In the genomic region with DNA sequence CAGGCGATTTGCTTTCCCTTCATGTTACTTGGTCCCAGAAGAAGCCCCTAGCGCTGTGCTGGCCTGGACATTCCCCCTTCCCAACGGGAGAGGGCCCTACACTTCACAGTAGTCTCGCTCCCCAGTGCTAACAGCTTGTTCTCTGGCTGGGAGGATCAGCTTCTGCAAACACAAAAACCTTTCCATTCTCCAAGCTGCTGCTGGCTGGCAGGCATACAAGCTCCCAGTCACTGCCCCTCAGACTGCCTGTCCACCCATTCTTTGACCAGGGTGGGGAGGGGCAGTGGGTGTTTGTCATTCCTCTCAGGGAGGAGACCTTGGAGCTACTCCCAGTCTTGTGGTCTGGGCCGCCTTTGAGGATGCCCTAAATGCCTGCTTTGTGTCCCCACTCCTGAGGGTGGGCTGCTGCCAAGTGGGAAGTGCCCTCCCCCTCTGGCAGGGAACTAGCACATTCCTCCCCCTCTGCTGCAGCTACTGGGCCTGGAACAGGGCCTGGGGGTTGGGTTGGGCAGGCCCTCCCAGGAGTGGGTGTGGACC, we compare ENCODE assay signal across 10 cellular contexts. TPM values are rescaled to one million over a fixed set of nuclear protein-coding genes. Genes with fewer than 3 reads are reported as not detected.
DNase-seq lines count a peak whose midpoint lies in the region; ATAC-seq and TF ChIP-seq lines count a peak whose summit lies in the region.
"Had no signal": no experiment of that assay in that cellular context is flagged by ENCODE, and none has a peak within 500 bp of the region (broad histone marks: within the 10 kb centered on the region; RNA-seq: fewer than 3 reads in every experiment).

No MANE protein-coding gene starts in this region.

- peaks cover 14 to 29% (median 27%) of the 10 kb centered on the region in 4 donors for H3K4me1 ChIP-seq in esophagus muscularis mucosa

- TF ChIP-seq POLR2A in esophagus muscularis mucosa (IDR thresholded peaks at IDR 0.05; ENCODE audit: low read depth): no peak

- TF ChIP-seq EP300 in esophagus muscularis mucosa (IDR thresholded peaks at IDR 0.05): no peak

- intact Hi-C loops in esophagus muscularis mucosa (cut with DNase I): loop anchor here (2.0 kb wide), 1 partner anchor 99 kb away; no protein-coding TSS in a partner anchor

- no peaks in the 10 kb centered on the region for H3K27me3 ChIP-seq in esophagus muscularis mucosa

- DNase-seq in AG09309 (ENCODE audit: low read depth) (peak; percentile 29), NCI-H226 (peak; percentile 2), esophagus muscularis mucosa (ENCODE audit: extremely low spot score) (no peak), middle frontal gyrus (ENCODE audit: extremely low spot score, low spot score) (peak; percentile 86), NCI-H1436 (lab: John Stamatoyannopoulos, UW) (no peak)

- TF ChIP-seq CTCF in AG09309 (IDR thresholded peaks at IDR 0.05; ENCODE audit: control insufficient read depth, insufficient read depth, low read depth, low read length, missing control alignments): peak; percentile 39
- peak; percentile 31 to 40 (median 37) for TF ChIP-seq CTCF in esophagus muscularis mucosa (IDR thresholded peaks at IDR 0.05)

- no peaks in the 10 kb centered on the region for H3K9me3 ChIP-seq in esophagus muscularis mucosa

- 17% methylated on average over 4 of the region's 5 CpGs for WGBS in esophagus muscularis mucosa

- no peaks in the 10 kb centered on the region for H3K36me3 ChIP-seq in esophagus muscularis mucosa

- no peak overlapping the region for H3K27ac ChIP-seq in esophagus muscularis mucosa (replicated peaks in 1 of 4)

- ATAC-seq in GM18520 (IDR thresholded peaks at IDR 0.05; ENCODE audit: unreplicated experiment): no peak
- ATAC-seq in HG03469 (IDR thresholded peaks at IDR 0.05; ENCODE audit: unreplicated experiment): no peak
- ATAC-seq in HG03097 (IDR thresholded peaks at IDR 0.05; ENCODE audit: low FRiP score, unreplicated experiment): no peak

- no peak overlapping the region for H3K4me3 ChIP-seq in AG09309 (ENCODE audit: control insufficient read depth, low read depth, low read length)
- H3K4me3 ChIP-seq in esophagus muscularis mucosa: no peak overlapping the region

RNA-seq across cellular contexts. Expression of gene ENHO, which starts 20.8 kb away (rescaled TPM):
- 1 to 10 TPM in 2 of 4 donors, under 1 TPM in 1, not detected in 1; 0.50 to 2.0 (median 1.1) TPM for total RNA-seq in esophagus muscularis mucosa

RNA-seq across cellular contexts. Expression of gene DNAI1, which starts 43.4 kb away (rescaled TPM):
- total RNA-seq in esophagus muscularis mucosa: not detected
- total RNA-seq: LHCN-M2, pulmonary artery endothelial cell had no signal

RNA-seq across cellular contexts. Expression of gene FAM219A, which starts 43.6 kb away (rescaled TPM):
- 10 to 100 TPM; 12.6 to 19.2 (median 17.0) TPM for total RNA-seq in esophagus muscularis mucosa

Comparison
In these comparisons a context has a peak if more than half of its experiments do, and no peak if none do; other contexts are left out.
1. DNase-seq: peak in AG09309 (single experiment), NCI-H226 (single experiment) and middle frontal gyrus (single experiment); none in esophagus muscularis mucosa (single experiment) and NCI-H1436 (single experiment).